In the genomic region with DNA sequence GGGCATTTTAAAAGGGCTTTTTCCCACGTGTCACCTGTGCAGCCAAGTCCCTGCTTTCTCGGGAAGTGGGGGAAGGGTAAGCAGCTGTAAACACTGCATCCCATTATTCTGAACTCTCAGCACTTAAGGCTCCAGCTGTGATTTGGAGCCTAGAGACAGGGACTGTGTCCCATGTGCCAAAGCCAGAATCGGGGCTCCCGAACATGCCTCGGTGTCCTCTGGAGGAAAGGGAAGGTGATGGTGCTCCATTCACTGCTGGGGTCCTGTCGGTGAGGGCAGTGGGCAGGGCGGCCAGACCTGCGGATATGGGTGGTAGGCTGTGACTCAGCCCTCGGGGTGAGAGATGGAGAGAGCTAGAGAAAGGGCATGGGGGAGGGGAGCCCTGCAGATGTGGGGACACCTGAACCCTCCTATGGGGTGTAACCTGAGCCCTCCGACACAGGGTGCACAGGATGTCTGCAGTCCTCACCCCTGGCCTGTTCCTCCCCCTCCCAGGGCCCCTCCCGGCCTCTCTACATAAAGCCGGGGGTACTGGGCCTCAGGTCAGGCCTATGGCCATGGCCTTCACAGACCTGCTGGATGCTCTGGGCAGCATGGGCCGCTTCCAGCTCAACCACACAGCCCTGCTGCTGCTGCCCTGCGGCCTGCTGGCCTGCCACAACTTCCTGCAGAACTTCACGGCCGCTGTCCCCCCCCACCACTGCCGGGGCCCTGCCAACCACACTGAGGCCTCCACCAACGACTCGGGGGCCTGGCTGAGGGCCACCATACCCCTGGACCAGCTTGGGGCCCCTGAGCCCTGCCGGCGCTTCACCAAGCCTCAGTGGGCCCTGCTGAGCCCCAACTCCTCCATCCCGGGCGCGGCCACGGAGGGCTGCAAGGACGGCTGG, we compare ENCODE assay signal across 13 cellular contexts. TPM values are rescaled to one million over a fixed set of nuclear protein-coding genes. Genes with fewer than 3 reads are reported as not detected.
DNase-seq lines count a peak whose midpoint lies in the region; ATAC-seq, FAIRE-seq and TF ChIP-seq lines count a peak whose summit lies in the region.
"Had no signal": no experiment of that assay in that cellular context is flagged by ENCODE, and none has a peak within 500 bp of the region (broad histone marks: within the 10 kb centered on the region; RNA-seq: fewer than 3 reads in every experiment).

No MANE protein-coding gene starts in this region.

- TF ChIP-seq CTCF in H1 (IDR thresholded peaks at IDR 0.05; ENCODE audit: control extremely low read depth in 1 of 3, insufficient read depth in 1 of 3, low read depth in 1 of 3, low read length in 3 of 3) (no peak), psoas muscle (IDR thresholded peaks at IDR 0.05) (no peak)

- 43% methylated on average over 25 of the region's 26 CpGs; no CpG with 5 or more reads in 1 of the 2 experiments for WGBS in H1 (ENCODE audit: extremely low coverage in 1 of 2, insufficient coverage in 1 of 2, insufficient read length in 1 of 2, insufficient replicate concordance in 2 of 2, low coverage in 1 of 2, low lambda C conversion rate in 2 of 2, missing lambda C conversion rate in 1 of 2), 2 experiments
- 50 to 58% (median 54%) methylated on average over 22 to 26 of the region's 26 CpGs for WGBS in psoas muscle, 3 donors

- peak overlapping the region; percentile 93 for H2BK120ac ChIP-seq in H1 (replicated peaks; ENCODE audit: low read depth, low read length)

- H3K36me3 ChIP-seq in H1 (ENCODE audit: control insufficient read depth in 2 of 4, insufficient read depth in 4 of 4, low read length in 3 of 4) (peaks cover 15 to 33% (median 25%) of the 10 kb centered on the region in 4 experiments; a peak in 7 of 8 replicates), psoas muscle (ENCODE audit: insufficient read depth in 1 of 2, low read depth in 1 of 2) (peaks cover 0 to 36% of the 10 kb centered on the region in 2 donors)

- in situ Hi-C loops in ACHN (cut with HindIII; ENCODE audit: low pct_ligation_motif_present, low pct_unique_long_range_greater_than_20kb, low sequenced_read_pairs): no loop called here

- peak overlapping the region; percentile 82 for H4K5ac ChIP-seq in H1 (ENCODE audit: insufficient read length, low read depth, low read length)

- intact Hi-C loops in psoas muscle (cut with DNase I): no loop called here

- H3K27ac ChIP-seq in H1 (ENCODE audit: low read depth, low read length) (peak overlapping the region; percentile 81; the same call in 1 of the 2 replicates), psoas muscle (no peak overlapping the region)
- H3K27ac ChIP-seq: testis had no signal

- H3K79me2 ChIP-seq in H1 (ENCODE audit: control insufficient read depth in 1 of 2, insufficient read depth in 2 of 2, low read length in 2 of 2): peaks cover 0 to 15% of the 10 kb centered on the region in 2 experiments; a peak in 1 of 4 replicates

- TF ChIP-seq RAD21 in H1 (IDR thresholded peaks at IDR 0.05 in 1 of 2, conservative IDR thresholded peaks at IDR 0.05 in 1 of 2; ENCODE audit: low read depth in 2 of 2, low read length in 2 of 2): no peak

- peak in 1 of 2 experiments; percentile 88; a peak in 2 of 3 replicates for TF ChIP-seq POLR2A in H1 (IDR thresholded peaks at IDR 0.05; ENCODE audit: control extremely low read depth in 1 of 2, low read depth in 2 of 2, low read length in 2 of 2)

- ATAC-seq in psoas muscle: peak in 3 of 4 donors; percentile 5 to 33 (median 15)
- ATAC-seq in GM21423 (IDR thresholded peaks at IDR 0.05; ENCODE audit: unreplicated experiment): no peak

- no peaks in the 10 kb centered on the region for H3K27me3 ChIP-seq in H1 (replicated peaks in 1 of 4; ENCODE audit: control insufficient read depth in 3 of 4, extremely low read depth in 1 of 4, insufficient read depth in 3 of 4, low read length in 3 of 4)
- H3K27me3 ChIP-seq in psoas muscle (ENCODE audit: insufficient read depth in 3 of 3, low read length in 2 of 3): no peaks in the 10 kb centered on the region
- H3K27me3 ChIP-seq: testis had no signal

- H3K56ac ChIP-seq in H1 (replicated peaks; ENCODE audit: insufficient read length, low read depth, low read length): peak overlapping the region; percentile 81

- H3K79me1 ChIP-seq in H1 (ENCODE audit: low read depth, low read length): peaks cover 4% of the 10 kb centered on the region; the same call in 1 of the 2 replicates

- peak; percentile 76 for FAIRE-seq in H1 (lab: Jason Lieb, UNC)
- FAIRE-seq: GM18507, islet of Langerhans had no signal

- H3K9me3 ChIP-seq in H1 (ENCODE audit: insufficient read depth in 2 of 2, low read depth in 1 of 2, low read length in 1 of 2): no peaks in the 10 kb centered on the region
- H3K9me3 ChIP-seq in psoas muscle: no peaks in the 10 kb centered on the region
- H3K9me3 ChIP-seq: testis had no signal

- H2BK20ac ChIP-seq in H1 (ENCODE audit: low read length): peak overlapping the region; percentile 72; the same call in 1 of the 2 replicates

- H2AFZ ChIP-seq in H1 (ENCODE audit: low read length): no peak overlapping the region

- H2AK5ac ChIP-seq in H1 (ENCODE audit: low read depth, low read length): peak overlapping the region; percentile 98; the same call in 1 of the 2 replicates

- peak overlapping the region; percentile 89 for H4K8ac ChIP-seq in H1 (ENCODE audit: extremely low read depth, insufficient read depth, low read length)

- H3K18ac ChIP-seq in H1 (ENCODE audit: extremely low read depth, low read length): peak overlapping the region; percentile 87

- H3K4me1 ChIP-seq in H1 (replicated peaks in 1 of 4; ENCODE audit: control insufficient read depth in 3 of 4, insufficient read depth in 4 of 4, low read length in 3 of 4) (peaks cover 5 to 36% (median 29%) of the 10 kb centered on the region in 4 experiments), psoas muscle (no peaks in the 10 kb centered on the region)
- H3K4me1 ChIP-seq: testis had no signal

- H2BK12ac ChIP-seq in H1 (ENCODE audit: low read depth, low read length): peak overlapping the region; percentile 98

- H4K91ac ChIP-seq in H1 (replicated peaks; ENCODE audit: insufficient read length, low read length): peak overlapping the region; percentile 98

- no peak overlapping the region for H3K14ac ChIP-seq in H1 (ENCODE audit: insufficient read length)

- H3K23ac ChIP-seq in H1 (ENCODE audit: insufficient read length): no peak overlapping the region

- H3K4me3 ChIP-seq in H1 (ENCODE audit: extremely low read depth in 1 of 4, insufficient read depth in 2 of 4, low read depth in 3 of 4, low read length in 4 of 4): peak overlapping the region in 3 of 4 experiments; percentile 29 to 52 (median 39); a peak in 5 of 8 replicates
- H3K4me3 ChIP-seq in psoas muscle: no peak overlapping the region
- H3K4me3 ChIP-seq: testis had no signal

- CTCF ChIA-PET in H1 (lab: Charles Lee; ENCODE audit: partially characterized antibody): interaction anchor here (0.6 to 11.9 kb wide), 9 partner anchors 9 to 352 kb away, joined by 3 to 184 read pairs (median 6); partner anchors contain the start of genes CAPN1 and POLA2
- CTCF ChIA-PET in HEK293T (lab: Yijun Ruan, JAX): no interaction called here

- POLR2A ChIA-PET in H1 (lab: Charles Lee; ENCODE audit: partially characterized antibody): interaction anchor here (0.5 to 13.9 kb wide), 28 partner anchors 9 to 287 kb away, joined by 3 to 324 read pairs (median 6); partner anchors contain the start of genes CAPN1, CDC42EP2, FAU and MALAT1
- POLR2A ChIA-PET in HEK293T (lab: Yijun Ruan, JAX): no interaction called here

- H2BK5ac ChIP-seq in H1 (ENCODE audit: low read depth, low read length): peak overlapping the region; percentile 99

- peak; percentile 48 for DNase-seq in NCI-H510A (lab: John Stamatoyannopoulos, UW)
- no peak for DNase-seq in NCI-H510A treated with DMSO at 0.1 percent for 48 hours (lab: John Stamatoyannopoulos, UW)
- peak; percentile 7 for DNase-seq in NCI-H345 treated with DMSO at 0.1 percent for 48 hours (lab: John Stamatoyannopoulos, UW; ENCODE audit: unreplicated experiment)
- DNase-seq in H1 (ENCODE audit: low read depth in 1 of 2, low spot score in 2 of 2): peak; percentile 70 to 88
- DNase-seq in psoas muscle: no peak
- DNase-seq in HEK293T (ENCODE audit: extremely low spot score): no peak
- DNase-seq in ACHN: no peak
- DNase-seq: NCI-H146, testis had no signal

- H2BK15ac ChIP-seq in H1 (ENCODE audit: low read length): peak overlapping the region; percentile 46; the same call in 1 of the 2 replicates

- peaks cover 0 to 3% of the 10 kb centered on the region in 2 experiments for H4K20me1 ChIP-seq in H1 (replicated peaks in 1 of 2; ENCODE audit: control insufficient read depth in 1 of 2, insufficient read depth in 2 of 2, low read length in 2 of 2)

- H3K9ac ChIP-seq in H1 (replicated peaks in 1 of 4; ENCODE audit: extremely low read depth in 1 of 4, low read depth in 3 of 4, low read length in 3 of 4): peak overlapping the region in 2 of 4 experiments; percentile 54; a peak in 5 of 7 replicates

- H3K23me2 ChIP-seq in H1 (ENCODE audit: low read depth, low read length): peaks cover 11% of the 10 kb centered on the region; the same call in 1 of the 2 replicates

- H3K4me2 ChIP-seq in H1 (ENCODE audit: insufficient read depth in 1 of 2, low read depth in 2 of 2, low read length in 2 of 2): peak overlapping the region; percentile 60 to 76

- peak overlapping the region; percentile 99 for H3K4ac ChIP-seq in H1 (replicated peaks; ENCODE audit: insufficient read length, low read depth, low read length)

- TF ChIP-seq EP300 in H1 (IDR thresholded peaks at IDR 0.05; ENCODE audit: borderline replicate concordance in 1 of 2, low read depth in 2 of 2, low read length in 2 of 2): peak in 1 of 2 experiments; percentile 10; a peak in 1 of 3 replicates

RNA-seq across cellular contexts. Expression of gene CAPN1, which starts 31.8 kb away (rescaled TPM):
- total RNA-seq in H1 (2021; fragmentation: NEBNext Ultra II Directional; extraction: Animal tissue kit (Norgen Biotek cat#: 25700)): 194 and 200 TPM in 2 replicates
- 233 and 337 TPM in 2 replicates for polyA plus RNA-seq in H1 (2011; rRNA removed)
- polyA plus RNA-seq in H1 (2011; cell fraction: cytosol; rRNA removed): 139 TPM
- 393 TPM for polyA plus RNA-seq in H1 (2011; cell fraction: nucleus; rRNA removed)
- 100.0 to 149 TPM (median 144 TPM) in 4 replicates for polyA plus RNA-seq in H1 (2012, experiment 1 of 2)
- 187 TPM for polyA plus RNA-seq in H1 (2012, experiment 2 of 2)
- 112 TPM for polyA plus RNA-seq in H1 (2013, experiment 1 of 2)
- 99.2 TPM for polyA plus RNA-seq in H1 (2013, experiment 2 of 2)
- 147 and 176 TPM in 2 replicates for polyA minus RNA-seq in H1 (2011; rRNA and poly(A)+ RNA removed)
- polyA minus RNA-seq in H1 (2011; cell fraction: cytosol; rRNA and poly(A)+ RNA removed): 96.6 TPM
- 108 TPM for polyA minus RNA-seq in H1 (2011; cell fraction: nucleus; rRNA and poly(A)+ RNA removed)
- 100 to 1,000 TPM in 1 of 4 donors, 10 to 100 TPM in 3; 72.4 to 105 (median 81.5) TPM for total RNA-seq in psoas muscle
- 10 to 100 TPM; 65.7 to 97.4 (median 86.5) TPM for polyA plus RNA-seq in psoas muscle

RNA-seq across cellular contexts. Expression of gene SPDYC, which starts 43.5 kb away (rescaled TPM):
- total RNA-seq in H1 (2021; fragmentation: NEBNext Ultra II Directional; extraction: Animal tissue kit (Norgen Biotek cat#: 25700)): not detected in 2 replicates
- polyA plus RNA-seq in H1 (2011; rRNA removed) (0.15 and 0.31 TPM in 2 replicates), psoas muscle (not detected)
- polyA plus RNA-seq in H1 (2011; cell fraction: cytosol; rRNA removed): 0.16 TPM
- polyA plus RNA-seq in H1 (2011; cell fraction: nucleus; rRNA removed): 0.16 TPM
- polyA plus RNA-seq in H1 (2012, experiment 1 of 2): 0.29 TPM in 1 of 4 replicates, not detected in the others
- polyA plus RNA-seq in H1 (2012, experiment 2 of 2): not detected
- 0.10 TPM for polyA plus RNA-seq in H1 (2013, experiment 1 of 2)
- 0.17 TPM for polyA plus RNA-seq in H1 (2013, experiment 2 of 2)
- polyA minus RNA-seq in H1 (2011; rRNA and poly(A)+ RNA removed): not detected in 2 replicates
- polyA minus RNA-seq in H1 (2011; cell fraction: cytosol; rRNA and poly(A)+ RNA removed): not detected
- not detected for polyA minus RNA-seq in H1 (2011; cell fraction: nucleus; rRNA and poly(A)+ RNA removed)
- total RNA-seq in psoas muscle: not detected
- total RNA-seq: chondrocyte had no signal

RNA-seq across cellular contexts. Expression of gene POLA2, which starts 48.2 kb away (rescaled TPM):
- 31.2 and 34.6 TPM in 2 replicates for total RNA-seq in H1 (2021; fragmentation: NEBNext Ultra II Directional; extraction: Animal tissue kit (Norgen Biotek cat#: 25700))
- polyA plus RNA-seq in H1 (2011; rRNA removed) (48.1 and 55.9 TPM in 2 replicates), psoas muscle (1 to 10 TPM; 2.1 to 5.8 (median 4.3) TPM)
- 49.0 TPM for polyA plus RNA-seq in H1 (2011; cell fraction: cytosol; rRNA removed)
- 52.8 TPM for polyA plus RNA-seq in H1 (2011; cell fraction: nucleus; rRNA removed)
- 28.2 to 35.6 TPM (median 32.2 TPM) in 4 replicates for polyA plus RNA-seq in H1 (2012, experiment 1 of 2)
- 17.1 TPM for polyA plus RNA-seq in H1 (2012, experiment 2 of 2)
- 13.1 TPM for polyA plus RNA-seq in H1 (2013, experiment 1 of 2)
- 10.8 TPM for polyA plus RNA-seq in H1 (2013, experiment 2 of 2)
- 95.6 and 117 TPM in 2 replicates for polyA minus RNA-seq in H1 (2011; rRNA and poly(A)+ RNA removed)
- polyA minus RNA-seq in H1 (2011; cell fraction: cytosol; rRNA and poly(A)+ RNA removed): 36.3 TPM
- polyA minus RNA-seq in H1 (2011; cell fraction: nucleus; rRNA and poly(A)+ RNA removed): 67.8 TPM
- total RNA-seq in psoas muscle: 1 to 10 TPM; 1.7 to 3.4 (median 3.0) TPM

Comparison
In these comparisons a context has a peak if more than half of its experiments do, and no peak if none do; other contexts are left out.
1. DNase-seq: peak in NCI-H510A (single experiment), NCI-H345 treated with DMSO at 0.1 percent for 48 hours (single experiment) and H1 (2 of 2); none in NCI-H510A treated with DMSO at 0.1 percent for 48 hours (single experiment), psoas muscle (0 of 2), HEK293T (single experiment) and ACHN (single experiment).